9 cellular contexts compared by ENCODE assay signal in genomic region chr10:23412223-23412622, GRCh38. TPM values are rescaled to one million over a fixed set of nuclear protein-coding genes. Genes with fewer than 3 reads are reported as not detected.
DNase-seq lines count a peak whose midpoint lies in the region; ATAC-seq and TF ChIP-seq lines count a peak whose summit lies in the region.
"Had no signal": no experiment of that assay in that cellular context is flagged by ENCODE, and none has a peak within 500 bp of the region (broad histone marks: within the 10 kb centered on the region; RNA-seq: fewer than 3 reads in every experiment).

No MANE protein-coding gene starts in this region.

- H3K4me3 ChIP-seq in psoas muscle, result peak overlapping the region; percentile 33

- no peaks in the 10 kb centered on the region for H3K27me3 ChIP-seq in psoas muscle (ENCODE audit: insufficient read depth in 3 of 3, low read length in 2 of 3)

- H3K36me3 Mint-ChIP-seq in activated T-helper 2 cell treated with anti-CD3 and anti-CD28 coated beads, Interferon-gamma antibody, Interleukin-2, Interleukin-4, amounts not matched to agents 10 μg/mL and 5 μg/mL and 100 μg/mL, durations not matched to agents 14 hours and 24 hours and 36 hours (ENCODE audit: low read depth), result no peaks in the 10 kb centered on the region

- H3K9me3 ChIP-seq in psoas muscle, result no peaks in the 10 kb centered on the region

- no peaks in the 10 kb centered on the region for H3K27me3 Mint-ChIP-seq in activated T-helper 2 cell treated with anti-CD3 and anti-CD28 coated beads, Interferon-gamma antibody, Interleukin-2, Interleukin-4, amounts not matched to agents 10 μg/mL and 5 μg/mL and 100 μg/mL, durations not matched to agents 14 hours and 24 hours and 36 hours (ENCODE audit: low read depth)

- DNase-seq in activated T-helper 2 cell treated with anti-CD3 and anti-CD28 coated beads, Interferon-gamma antibody, Interleukin-2, Interleukin-4, amounts not matched to agents 10 μg/mL and 5 μg/mL and 100 μg/mL, durations not matched to agents 14 hours and 24 hours and 36 hours (ENCODE audit: low spot score), result no peak
- DNase-seq in psoas muscle, result no peak
- no peak for DNase-seq in NCI-H146 (lab: John Stamatoyannopoulos, UW)
- DNase-seq in hypothalamus (lab: John Stamatoyannopoulos, UW), result no peak
- no peak for DNase-seq in NCI-H524 treated with DMSO at 0.1 percent for 48 hours (lab: John Stamatoyannopoulos, UW)
- DNase-seq: left ventricle myocardium superior had no signal

- TF ChIP-seq CTCF in psoas muscle (IDR thresholded peaks at IDR 0.05), result no peak

- peaks cover 22% of the 10 kb centered on the region for H3K4me1 ChIP-seq in psoas muscle

- 33 to 39% (median 36%) methylated on average over 2 of the region's 2 CpGs for WGBS in psoas muscle, 3 donors

- no peaks in the 10 kb centered on the region for H3K36me3 ChIP-seq in psoas muscle (ENCODE audit: insufficient read depth in 1 of 2, low read depth in 1 of 2)

- no peaks in the 10 kb centered on the region for H3K9me3 Mint-ChIP-seq in activated T-helper 2 cell treated with anti-CD3 and anti-CD28 coated beads, Interferon-gamma antibody, Interleukin-2, Interleukin-4, amounts not matched to agents 10 μg/mL and 5 μg/mL and 100 μg/mL, durations not matched to agents 14 hours and 24 hours and 36 hours

- intact Hi-C loops in activated T-helper 2 cell treated with anti-CD3 and anti-CD28 coated beads, Interferon-gamma antibody, Interleukin-2, Interleukin-4, amounts not matched to agents 10 μg/mL and 5 μg/mL and 100 μg/mL, durations not matched to agents 14 hours and 24 hours and 36 hours (cut with micrococcal nuclease), result loop anchor here (1.0 to 2.0 kb wide), 4 partner anchors 20 to 77 kb away; no protein-coding TSS in a partner anchor
- intact Hi-C loops in psoas muscle (cut with DNase I), result no loop called here

- H3K27ac ChIP-seq in psoas muscle, result peak overlapping the region; percentile 79

- peak overlapping the region; percentile 52 for H3K27ac Mint-ChIP-seq in activated T-helper 2 cell treated with anti-CD3 and anti-CD28 coated beads, Interferon-gamma antibody, Interleukin-2, Interleukin-4, amounts not matched to agents 10 μg/mL and 5 μg/mL and 100 μg/mL, durations not matched to agents 14 hours and 24 hours and 36 hours

- ATAC-seq in GM18520 (IDR thresholded peaks at IDR 0.05; ENCODE audit: unreplicated experiment) (peak; percentile 40), HG02973 (IDR thresholded peaks at IDR 0.05; ENCODE audit: unreplicated experiment) (peak; percentile 37), psoas muscle (peak; percentile 83 to 95 (median 89))
- ATAC-seq: Panc1 had no signal

- no peak overlapping the region for H3K4me3 Mint-ChIP-seq in activated T-helper 2 cell treated with anti-CD3 and anti-CD28 coated beads, Interferon-gamma antibody, Interleukin-2, Interleukin-4, amounts not matched to agents 10 μg/mL and 5 μg/mL and 100 μg/mL, durations not matched to agents 14 hours and 24 hours and 36 hours (ENCODE audit: low read depth)

- peaks cover 20% of the 10 kb centered on the region for H3K4me1 Mint-ChIP-seq in activated T-helper 2 cell treated with anti-CD3 and anti-CD28 coated beads, Interferon-gamma antibody, Interleukin-2, Interleukin-4, amounts not matched to agents 10 μg/mL and 5 μg/mL and 100 μg/mL, durations not matched to agents 14 hours and 24 hours and 36 hours (ENCODE audit: low read depth)

RNA-seq across cellular contexts. Expression of gene OTUD1, which starts 26.7 kb away (rescaled TPM):
- total RNA-seq in activated T-helper 2 cell treated with anti-CD3 and anti-CD28 coated beads, Interferon-gamma antibody, Interleukin-2, Interleukin-4, amounts not matched to agents 10 μg/mL and 5 μg/mL and 100 μg/mL, durations not matched to agents 14 hours and 24 hours and 36 hours, result 9.7 and 10.2 TPM in 2 replicates
- 100 to 1,000 TPM in 2 of 4 donors, 10 to 100 TPM in 2; 19.7 to 165 (median 95.0) TPM for total RNA-seq in psoas muscle
- polyA plus RNA-seq in psoas muscle, result 10 to 100 TPM in 1 of 3 donors, 1 to 10 TPM in 2; 1.9 to 73.1 (median 9.4) TPM

Comparison
In these comparisons a context has a peak if more than half of its experiments do, and no peak if none do; other contexts are left out.
1. ATAC-seq: peak in every context shown above with its lines; median percentile 89 in psoas muscle; 40 in GM18520; 37 in HG02973.